ENCODE assay signal across 19 cellular contexts in the genomic region with DNA sequence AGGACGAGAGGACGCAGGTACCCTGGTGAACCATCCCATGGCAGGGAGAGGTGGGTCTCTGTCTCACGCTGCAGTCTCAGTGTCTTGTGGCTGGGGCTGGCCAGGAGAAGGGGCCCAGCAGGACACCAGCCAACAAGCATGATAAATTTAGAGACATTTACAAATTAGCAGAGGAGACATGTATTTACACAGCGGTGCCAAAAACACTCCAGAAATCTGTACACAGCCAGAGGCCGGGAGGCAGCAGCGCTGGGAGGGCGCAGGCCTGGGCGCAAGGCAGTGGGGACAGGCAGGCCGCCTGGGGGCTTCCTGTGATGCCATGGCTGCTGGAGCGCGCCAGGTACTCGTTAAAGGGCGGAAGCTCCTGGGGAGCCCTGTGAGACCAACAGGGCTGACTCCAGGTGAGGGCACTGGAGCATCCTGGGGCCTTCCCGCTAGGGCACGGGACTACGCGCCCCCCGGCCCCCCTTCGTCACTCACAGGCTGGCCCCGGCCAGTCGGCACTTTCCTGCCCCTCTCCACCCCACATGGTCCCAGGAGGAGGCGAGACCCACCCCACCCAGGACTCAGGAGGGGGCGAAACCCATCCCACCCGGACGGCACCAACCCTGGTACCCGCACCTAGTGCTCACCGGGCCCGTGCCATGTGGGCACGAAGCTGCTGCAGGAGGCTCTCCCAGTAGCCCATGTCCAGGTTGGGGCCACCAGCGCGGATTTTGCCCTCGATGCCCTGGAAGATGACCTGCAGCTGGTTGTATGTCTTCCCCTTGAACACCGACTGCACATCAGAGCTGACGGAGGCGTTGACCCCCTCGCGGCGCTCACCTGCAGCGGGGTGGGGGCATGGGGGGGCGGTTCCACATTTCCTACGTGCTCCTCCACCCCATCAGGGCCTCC. TPM values are rescaled to one million over a fixed set of nuclear protein-coding genes. Genes with fewer than 3 reads are reported as not detected.
DNase-seq lines count a peak whose midpoint lies in the region; ATAC-seq, FAIRE-seq and TF ChIP-seq lines count a peak whose summit lies in the region.
"Had no signal": no experiment of that assay in that cellular context is flagged by ENCODE, and none has a peak within 500 bp of the region (broad histone marks: within the 10 kb centered on the region; RNA-seq: fewer than 3 reads in every experiment).

No MANE protein-coding gene starts in this region.

- WGBS in K562 (ENCODE audit: insufficient coverage, low coverage, missing lambda C conversion rate) = 91% methylated on average over 14 of the region's 41 CpGs
- 73 to 80% (median 76%) methylated on average over 40 to 41 of the region's 41 CpGs for WGBS in ovary, 3 donors

- no peaks in the 10 kb centered on the region for H3K27me3 Mint-ChIP-seq in natural killer cell (ENCODE audit: low read depth in 2 of 2)
- H3K27me3 Mint-ChIP-seq: CD4-positive, alpha-beta T cell had no signal

- H3K27ac ChIP-seq in HEK293 (ENCODE audit: extremely low read depth, low read depth, low read length) (no peak overlapping the region), K562 (ENCODE audit: extremely low read depth, low read depth, low read length) (peak overlapping the region; percentile 72; the same call in 1 of the 3 replicates), ovary (no peak overlapping the region)
- H3K27ac ChIP-seq: KMS-11, RWPE1 had no signal

- TF ChIP-seq EP300 in K562 (IDR thresholded peaks at IDR 0.05; ENCODE audit: low read length) (no peak), ovary (IDR thresholded peaks at IDR 0.05) (no peak)

- DNase-seq in COR-L47 (lab: John Stamatoyannopoulos, UW) (peak; percentile 88), K562 (ENCODE audit: extremely low read depth in 1 of 4, low spot score in 3 of 4) (no peak), ovary (peak in 3 of 5 donors; percentile 24 to 37 (median 36)), NAMALWA (ENCODE audit: low spot score) (no peak), natural killer cell (no peak)
- DNase-seq: BE2C; Calu3; CD4-positive, alpha-beta T cell; DMS53; HCEC 1CT; NCI-H1048; NCI-H2107; NCI-H446 had no signal

- H3K4me3 Mint-ChIP-seq in natural killer cell = no peak overlapping the region
- H3K4me3 Mint-ChIP-seq: CD4-positive, alpha-beta T cell had no signal

- BruUV-seq in K562 (replicated peaks; lab: Mats Ljungman, UMichigan) = no TSS peak

- TF ChIP-seq CTCF in HEK293 (tag by site-specific recombination; IDR thresholded peaks at IDR 0.05) (no peak), K562 (IDR thresholded peaks at IDR 0.05 in 2 of 3, conservative IDR thresholded peaks at IDR 0.05 in 1 of 3; ENCODE audit: insufficient read depth in 2 of 3, low read depth in 1 of 3, low read length in 3 of 3) (no peak), ovary (IDR thresholded peaks at IDR 0.05) (no peak), natural killer cell (IDR thresholded peaks at IDR 0.05) (no peak)

- H3K27ac Mint-ChIP-seq in natural killer cell = no peak overlapping the region
- H3K27ac Mint-ChIP-seq: CD4-positive, alpha-beta T cell had no signal

- in situ Hi-C loops in K562 (cut with MboI) = no loop called here

- H3K9me3 Mint-ChIP-seq in natural killer cell = no peaks in the 10 kb centered on the region
- H3K9me3 Mint-ChIP-seq: CD4-positive, alpha-beta T cell had no signal

- no peaks in the 10 kb centered on the region for H3K36me3 Mint-ChIP-seq in natural killer cell

- TF ChIP-seq RAD21 in K562 (CRISPR knock-in tag; conservative IDR thresholded peaks at IDR 0.05 in 1 of 2, IDR thresholded peaks at IDR 0.05 in 1 of 2) = no peak

- intact Hi-C loops in K562 (cut with micrococcal nuclease) = no loop called here
- intact Hi-C loops in ovary (cut with DNase I) = loop anchor here in 2 of 4 donors (10.0 kb wide), 2 partner anchors 69 to 289 kb away; no protein-coding TSS in a partner anchor
- intact Hi-C loops in natural killer cell (cut with micrococcal nuclease) = no loop called here

- H3K9ac ChIP-seq in K562 (ENCODE audit: insufficient read depth in 1 of 2, low read depth in 2 of 2, low read length in 2 of 2) = peak overlapping the region in 1 of 2 experiments; percentile 70; a peak in 2 of 4 replicates
- H3K9ac ChIP-seq: KMS-11 had no signal

- H3K36me3 ChIP-seq in HEK293 (ENCODE audit: control insufficient read depth in 2 of 2, insufficient read depth in 1 of 2, low read length in 2 of 2) = peaks cover 0 to 43% of the 10 kb centered on the region in 2 experiments; a peak in 1 of 3 replicates
- peaks cover 78% of the 10 kb centered on the region for H3K36me3 ChIP-seq in K562 (ENCODE audit: control insufficient read depth, insufficient read depth, low read length)
- H3K36me3 ChIP-seq in ovary = no peaks in the 10 kb centered on the region

- TF ChIP-seq POLR2A in K562 (conservative IDR thresholded peaks at IDR 0.05) (no peak), ovary (IDR thresholded peaks at IDR 0.05) (no peak)

- no peak overlapping the region for H3K4me2 ChIP-seq in K562 (ENCODE audit: insufficient read depth, low read length)
- H3K4me2 ChIP-seq: KMS-11 had no signal

- no peak overlapping the region for H3K4me3 ChIP-seq in HEK293 (ENCODE audit: low read depth, low read length)
- no peak overlapping the region for H3K4me3 ChIP-seq in K562
- no peak overlapping the region for H3K4me3 ChIP-seq in ovary

- CTCF ChIA-PET in HEK293 (lab: Yijun Ruan, JAX) (no interaction called here), K562 (lab: Yijun Ruan, JAX; ENCODE audit: low intra/inter-chr PET ratio) (no interaction called here)

- POLR2A ChIA-PET in HEK293 (lab: Yijun Ruan, JAX) (no interaction called here), K562 (lab: Yijun Ruan, JAX) (interaction anchor here (0.6 kb wide), 1 partner anchor 28 kb away, joined by 4 read pairs; no protein-coding TSS in a partner anchor)

- ATAC-seq in K562 = no peak
- ATAC-seq in natural killer cell = no peak
- ATAC-seq in HG02571 (IDR thresholded peaks at IDR 0.05; ENCODE audit: unreplicated experiment) = no peak

- H4K20me1 ChIP-seq in K562 (replicated peaks; ENCODE audit: control insufficient read depth, insufficient read depth, low read length) = no peaks in the 10 kb centered on the region

- no peaks in the 10 kb centered on the region for H3K9me1 ChIP-seq in K562 (ENCODE audit: control insufficient read depth, insufficient read depth, low read length)

- H3K4me1 ChIP-seq in HEK293 (ENCODE audit: control insufficient read depth, insufficient read depth, low read length) (peaks cover 2% of the 10 kb centered on the region; the same call in 1 of the 2 replicates), K562 (replicated peaks in 1 of 2; ENCODE audit: control insufficient read depth in 2 of 2, insufficient read depth in 2 of 2, low read length in 2 of 2) (peaks cover 18 to 89% of the 10 kb centered on the region in 2 experiments), ovary (ENCODE audit: insufficient read depth) (peaks cover 1% of the 10 kb centered on the region)
- H3K4me1 ChIP-seq: BE2C had no signal

- peaks cover 0 to 4% of the 10 kb centered on the region in 2 donors for H3K4me1 Mint-ChIP-seq in natural killer cell

- no peak overlapping the region for H2AFZ ChIP-seq in K562 (ENCODE audit: low read depth, low read length)

- H3K27me3 ChIP-seq in K562 (ENCODE audit: control insufficient read depth in 2 of 2, insufficient read depth in 2 of 2, low read length in 2 of 2) (no peaks in the 10 kb centered on the region), ovary (no peaks in the 10 kb centered on the region)
- H3K27me3 ChIP-seq: BE2C had no signal

- no peak for FAIRE-seq in K562 (lab: Jason Lieb, UNC)
- FAIRE-seq: GM19239 had no signal

- H3K9me3 ChIP-seq in HEK293 (ENCODE audit: control insufficient read depth, insufficient read depth, low read depth, low read length) (no peaks in the 10 kb centered on the region), K562 (replicated peaks; ENCODE audit: control insufficient read depth, insufficient read depth, low read depth, low read length) (no peaks in the 10 kb centered on the region; the same call in 1 of the 2 replicates), ovary (no peaks in the 10 kb centered on the region)
- H3K9me3 ChIP-seq: BE2C had no signal

- H3K79me2 ChIP-seq in K562 (ENCODE audit: control insufficient read depth, insufficient read depth, low read length) = peaks cover 6% of the 10 kb centered on the region; the same call in 2 of the 3 replicates

RNA-seq across cellular contexts. Expression of gene TBXA2R, which starts 7.3 kb away (rescaled TPM):
- 10.2 and 37.7 TPM in 2 replicates for total RNA-seq in K562 (2011; cell fraction: chromatin; rRNA removed; ENCODE audit: low replicate concordance)
- 58.8 and 84.5 TPM in 2 replicates for total RNA-seq in K562 (2011; cell fraction: nucleolus; rRNA removed)
- total RNA-seq in K562 (2011; cell fraction: nucleoplasm; rRNA removed) = 27.7 and 36.4 TPM in 2 replicates
- 2.5 and 5.2 TPM in 2 replicates for total RNA-seq in K562 (2014; rRNA removed)
- 2.3 and 2.8 TPM in 2 replicates for total RNA-seq in K562 (2014; rRNA removed; fragmentation: Illumina TruSeq; extraction: Trizol)
- 2.5 and 3.1 TPM in 2 replicates for total RNA-seq in K562 (2015; rRNA removed; fragmentation: Illumina TruSeq; extraction: Trizol)
- total RNA-seq in K562 (2021) = 21.0 and 24.0 TPM in 2 replicates
- polyA plus RNA-seq in K562 (2011; rRNA removed) = 2.9 and 4.4 TPM in 2 replicates
- polyA plus RNA-seq in K562 (2011; cell fraction: cytosol; rRNA removed) = 4.0 and 21.7 TPM in 2 replicates
- polyA plus RNA-seq in K562 (2011; cell fraction: nucleus; rRNA removed) = 3.7 and 12.5 TPM in 2 replicates
- 11.5 and 11.6 TPM in 2 replicates for polyA plus RNA-seq in K562 (2012)
- 4.3 and 6.7 TPM in 2 replicates for polyA plus RNA-seq in K562 (2014; fragmentation: Illumina TruSeq; extraction: Trizol)
- 1 to 10 TPM; 1.5 to 2.6 TPM for polyA plus RNA-seq in K562 (2014; fragmentation: Nextera tagmentation; extraction: Ambion mirVana)
- polyA plus RNA-seq in K562 (2014; rRNA removed) = 5.7 and 6.1 TPM in 2 replicates
- polyA minus RNA-seq in K562 (2011; rRNA and poly(A)+ RNA removed) = 0.90 and 1.6 TPM in 2 replicates
- polyA minus RNA-seq in K562 (2011; cell fraction: cytosol; rRNA and poly(A)+ RNA removed) = 17.4 and 19.6 TPM in 2 replicates
- 3.1 and 6.1 TPM in 2 replicates for polyA minus RNA-seq in K562 (2011; cell fraction: nucleus; rRNA and poly(A)+ RNA removed)
- 1 to 10 TPM; 1.1 to 3.7 (median 1.8) TPM for total RNA-seq in ovary
- 1 to 10 TPM; 1.3 to 1.5 TPM for polyA plus RNA-seq in ovary
- total RNA-seq in natural killer cell = 1 to 10 TPM; 1.4 to 2.1 (median 2.1) TPM

RNA-seq across cellular contexts. Expression of gene CACTIN, which starts 12.6 kb away (rescaled TPM):
- total RNA-seq in K562 (2011; cell fraction: chromatin; rRNA removed; ENCODE audit: low replicate concordance) = 35.4 and 89.8 TPM in 2 replicates
- 60.3 and 65.9 TPM in 2 replicates for total RNA-seq in K562 (2011; cell fraction: nucleolus; rRNA removed)
- total RNA-seq in K562 (2011; cell fraction: nucleoplasm; rRNA removed) = 35.3 and 37.6 TPM in 2 replicates
- 46.5 and 57.8 TPM in 2 replicates for total RNA-seq in K562 (2014; rRNA removed)
- total RNA-seq in K562 (2014; rRNA removed; fragmentation: Illumina TruSeq; extraction: Trizol) = 7.6 and 7.9 TPM in 2 replicates
- 25.6 and 27.3 TPM in 2 replicates for total RNA-seq in K562 (2015; rRNA removed; fragmentation: Illumina TruSeq; extraction: Trizol)
- 42.1 and 49.2 TPM in 2 replicates for total RNA-seq in K562 (2021)
- polyA plus RNA-seq in K562 (2011; rRNA removed) = 15.0 and 19.4 TPM in 2 replicates
- polyA plus RNA-seq in K562 (2011; cell fraction: cytosol; rRNA removed) = 21.9 and 50.9 TPM in 2 replicates
- polyA plus RNA-seq in K562 (2011; cell fraction: nucleus; rRNA removed) = 54.2 and 84.9 TPM in 2 replicates
- 22.8 and 28.5 TPM in 2 replicates for polyA plus RNA-seq in K562 (2012)
- 9.6 and 20.4 TPM in 2 replicates for polyA plus RNA-seq in K562 (2014; fragmentation: Illumina TruSeq; extraction: Trizol)
- under 1 TPM; 0.15 to 0.52 TPM for polyA plus RNA-seq in K562 (2014; fragmentation: Nextera tagmentation; extraction: Ambion mirVana)
- polyA plus RNA-seq in K562 (2014; rRNA removed) = 35.0 and 36.4 TPM in 2 replicates
- polyA minus RNA-seq in K562 (2011; rRNA and poly(A)+ RNA removed) = 4.5 and 9.4 TPM in 2 replicates
- polyA minus RNA-seq in K562 (2011; cell fraction: cytosol; rRNA and poly(A)+ RNA removed) = 13.0 and 16.6 TPM in 2 replicates
- 9.6 and 12.0 TPM in 2 replicates for polyA minus RNA-seq in K562 (2011; cell fraction: nucleus; rRNA and poly(A)+ RNA removed)
- total RNA-seq in ovary = 10 to 100 TPM; 19.2 to 39.1 (median 34.3) TPM
- 10 to 100 TPM in 1 of 2 donors, 1 to 10 TPM in 1; 2.7 to 28.8 TPM for polyA plus RNA-seq in ovary
- 10 to 100 TPM; 33.6 to 42.2 (median 40.8) TPM for total RNA-seq in natural killer cell

RNA-seq across cellular contexts. Expression of gene GIPC3, which starts 28.7 kb away (rescaled TPM):
- 2.6 and 7.5 TPM in 2 replicates for total RNA-seq in K562 (2011; cell fraction: chromatin; rRNA removed; ENCODE audit: low replicate concordance)
- total RNA-seq in K562 (2011; cell fraction: nucleolus; rRNA removed) = 3.8 and 5.5 TPM in 2 replicates
- total RNA-seq in K562 (2011; cell fraction: nucleoplasm; rRNA removed) = 3.2 and 4.0 TPM in 2 replicates
- total RNA-seq in K562 (2014; rRNA removed) = 0.54 and 1.2 TPM in 2 replicates
- total RNA-seq in K562 (2014; rRNA removed; fragmentation: Illumina TruSeq; extraction: Trizol) = 0.83 and 0.91 TPM in 2 replicates
- 0.98 and 1.0 TPM in 2 replicates for total RNA-seq in K562 (2015; rRNA removed; fragmentation: Illumina TruSeq; extraction: Trizol)
- 3.3 and 3.9 TPM in 2 replicates for total RNA-seq in K562 (2021)
- polyA plus RNA-seq in K562 (2011; rRNA removed) = 2.5 and 3.1 TPM in 2 replicates
- polyA plus RNA-seq in K562 (2011; cell fraction: cytosol; rRNA removed) = 3.0 and 4.9 TPM in 2 replicates
- polyA plus RNA-seq in K562 (2011; cell fraction: nucleus; rRNA removed) = 5.3 and 8.9 TPM in 2 replicates
- polyA plus RNA-seq in K562 (2012) = 3.6 and 14.1 TPM in 2 replicates
- polyA plus RNA-seq in K562 (2014; fragmentation: Illumina TruSeq; extraction: Trizol) = 3.0 and 3.6 TPM in 2 replicates
- polyA plus RNA-seq in K562 (2014; fragmentation: Nextera tagmentation; extraction: Ambion mirVana) = under 1 TPM in 1 of 2 experiments, not detected in 1; 0.03 TPM
- 1.9 and 2.3 TPM in 2 replicates for polyA plus RNA-seq in K562 (2014; rRNA removed)
- polyA minus RNA-seq in K562 (2011; rRNA and poly(A)+ RNA removed) = 2.0 and 3.2 TPM in 2 replicates
- 5.9 and 6.7 TPM in 2 replicates for polyA minus RNA-seq in K562 (2011; cell fraction: cytosol; rRNA and poly(A)+ RNA removed)
- 1.6 and 2.1 TPM in 2 replicates for polyA minus RNA-seq in K562 (2011; cell fraction: nucleus; rRNA and poly(A)+ RNA removed)
- total RNA-seq in ovary = under 1 TPM; 0.11 to 0.66 (median 0.35) TPM
- polyA plus RNA-seq in ovary = 1 to 10 TPM in 1 of 2 donors, under 1 TPM in 1; 0.52 to 3.3 TPM
- total RNA-seq in natural killer cell = under 1 TPM; 0.28 to 0.66 (median 0.56) TPM
- total RNA-seq: Calu3, M059J had no signal

RNA-seq across cellular contexts. Expression of gene HMG20B, which starts 41.3 kb away (rescaled TPM):
- 47.2 and 115 TPM in 2 replicates for total RNA-seq in K562 (2011; cell fraction: chromatin; rRNA removed; ENCODE audit: low replicate concordance)
- 85.8 and 97.1 TPM in 2 replicates for total RNA-seq in K562 (2011; cell fraction: nucleolus; rRNA removed)
- 68.6 and 70.5 TPM in 2 replicates for total RNA-seq in K562 (2011; cell fraction: nucleoplasm; rRNA removed)
- total RNA-seq in K562 (2014; rRNA removed) = 137 and 148 TPM in 2 replicates
- total RNA-seq in K562 (2014; rRNA removed; fragmentation: Illumina TruSeq; extraction: Trizol) = 18.2 and 18.5 TPM in 2 replicates
- total RNA-seq in K562 (2015; rRNA removed; fragmentation: Illumina TruSeq; extraction: Trizol) = 37.6 and 38.6 TPM in 2 replicates
- 122 and 125 TPM in 2 replicates for total RNA-seq in K562 (2021)
- 47.6 and 54.4 TPM in 2 replicates for polyA plus RNA-seq in K562 (2011; rRNA removed)
- polyA plus RNA-seq in K562 (2011; cell fraction: cytosol; rRNA removed) = 49.5 and 107 TPM in 2 replicates
- 169 and 253 TPM in 2 replicates for polyA plus RNA-seq in K562 (2011; cell fraction: nucleus; rRNA removed)
- polyA plus RNA-seq in K562 (2012) = 75.9 and 122 TPM in 2 replicates
- 25.6 and 53.2 TPM in 2 replicates for polyA plus RNA-seq in K562 (2014; fragmentation: Illumina TruSeq; extraction: Trizol)
- polyA plus RNA-seq in K562 (2014; fragmentation: Nextera tagmentation; extraction: Ambion mirVana) = under 1 TPM; 0.35 to 0.78 TPM
- 159 and 172 TPM in 2 replicates for polyA plus RNA-seq in K562 (2014; rRNA removed)
- polyA minus RNA-seq in K562 (2011; rRNA and poly(A)+ RNA removed) = 8.0 and 11.1 TPM in 2 replicates
- 24.4 and 30.8 TPM in 2 replicates for polyA minus RNA-seq in K562 (2011; cell fraction: cytosol; rRNA and poly(A)+ RNA removed)
- 24.4 and 30.4 TPM in 2 replicates for polyA minus RNA-seq in K562 (2011; cell fraction: nucleus; rRNA and poly(A)+ RNA removed)
- total RNA-seq in ovary = 100 to 1,000 TPM in 1 of 7 donors, 10 to 100 TPM in 6; 44.5 to 109 (median 60.3) TPM
- polyA plus RNA-seq in ovary = 10 to 100 TPM; 33.2 to 71.0 TPM
- 10 to 100 TPM; 45.8 to 57.5 (median 52.1) TPM for total RNA-seq in natural killer cell

RNA-seq across cellular contexts. Expression of gene MFSD12, which starts 56.6 kb away (rescaled TPM):
- 80.9 and 267 TPM in 2 replicates for total RNA-seq in K562 (2011; cell fraction: chromatin; rRNA removed; ENCODE audit: low replicate concordance)
- 253 and 311 TPM in 2 replicates for total RNA-seq in K562 (2011; cell fraction: nucleolus; rRNA removed)
- 151 and 160 TPM in 2 replicates for total RNA-seq in K562 (2011; cell fraction: nucleoplasm; rRNA removed)
- total RNA-seq in K562 (2014; rRNA removed) (99.9 and 103 TPM in 2 replicates), K562 (2014; rRNA removed; fragmentation: Illumina TruSeq; extraction: Trizol) (18.8 and 21.5 TPM in 2 replicates), K562 (2015; rRNA removed; fragmentation: Illumina TruSeq; extraction: Trizol) (34.8 and 40.7 TPM in 2 replicates), K562 (2021) (110 and 112 TPM in 2 replicates), ovary (100 to 1,000 TPM in 1 of 7 donors, 10 to 100 TPM in 6; 19.2 to 104 (median 36.9) TPM), natural killer cell (10 to 100 TPM; 29.8 to 34.5 (median 33.6) TPM)
- polyA plus RNA-seq in K562 (2011; rRNA removed) (31.8 and 53.9 TPM in 2 replicates), K562 (2014; fragmentation: Illumina TruSeq; extraction: Trizol) (28.2 and 63.0 TPM in 2 replicates), K562 (2014; fragmentation: Nextera tagmentation; extraction: Ambion mirVana) (1 to 10 TPM in 1 of 2 experiments, under 1 TPM in 1; 0.69 to 1.7 TPM), K562 (2014; rRNA removed) (79.9 and 80.7 TPM in 2 replicates), ovary (10 to 100 TPM; 17.4 to 21.1 TPM)
- 48.2 and 140 TPM in 2 replicates for polyA plus RNA-seq in K562 (2011; cell fraction: cytosol; rRNA removed)
- 127 and 224 TPM in 2 replicates for polyA plus RNA-seq in K562 (2011; cell fraction: nucleus; rRNA removed)
- polyA plus RNA-seq in K562 (2012) = 63.5 and 81.8 TPM in 2 replicates
- 19.6 and 27.4 TPM in 2 replicates for polyA minus RNA-seq in K562 (2011; rRNA and poly(A)+ RNA removed)
- 64.0 and 66.5 TPM in 2 replicates for polyA minus RNA-seq in K562 (2011; cell fraction: cytosol; rRNA and poly(A)+ RNA removed)
- 38.5 and 38.8 TPM in 2 replicates for polyA minus RNA-seq in K562 (2011; cell fraction: nucleus; rRNA and poly(A)+ RNA removed)

Comparison
In these comparisons a context has a peak if more than half of its experiments do, and no peak if none do; other contexts are left out.
1. DNase-seq: peak in COR-L47 (single experiment) and ovary (3 of 5); none in K562 (0 of 4), NAMALWA (single experiment) and natural killer cell (single experiment).